21 cellular contexts compared by ENCODE assay signal in genomic region chr10:101044117-101044516, GRCh38. TPM values are rescaled to one million over a fixed set of nuclear protein-coding genes. Genes with fewer than 3 reads are reported as not detected.
DNase-seq lines count a peak whose midpoint lies in the region; ATAC-seq and TF ChIP-seq lines count a peak whose summit lies in the region.
"Had no signal": no experiment of that assay in that cellular context is flagged by ENCODE, and none has a peak within 500 bp of the region (broad histone marks: within the 10 kb centered on the region; RNA-seq: fewer than 3 reads in every experiment).

No MANE protein-coding gene starts in this region.

- TF ChIP-seq CTCF in DND-41 (IDR thresholded peaks at IDR 0.05; ENCODE audit: borderline replicate concordance, extremely low read depth, low read length, poor library complexity, severe bottlenecking), result no peak
- TF ChIP-seq CTCF in RWPE2 (IDR thresholded peaks at IDR 0.05; ENCODE audit: poor library complexity, severe bottlenecking), result no peak
- no peak for TF ChIP-seq CTCF in neural cell (IDR thresholded peaks at IDR 0.05; ENCODE audit: poor library complexity, severe bottlenecking)
- TF ChIP-seq CTCF in foreskin fibroblast (IDR thresholded peaks at IDR 0.05; ENCODE audit: low read depth, low read length), result no peak

- H3K9me3 ChIP-seq in DND-41 (ENCODE audit: insufficient read depth, low read length, severe bottlenecking), result no peaks in the 10 kb centered on the region
- H3K9me3 ChIP-seq in RWPE2 (ENCODE audit: severe bottlenecking), result no peaks in the 10 kb centered on the region
- no peaks in the 10 kb centered on the region for H3K9me3 ChIP-seq in neural cell (ENCODE audit: low read length)
- H3K9me3 ChIP-seq: Peyer's patch, testis had no signal

- DNase-seq in DND-41 (no peak), RWPE2 (ENCODE audit: low spot score) (no peak), foreskin fibroblast (no peak)
- DNase-seq: activated CD4-positive, alpha-beta T cell treated with anti-CD3 and anti-CD28 coated beads, Interleukin-2, amount 10 ng/mL, durations not matched to agents 24 days and 14 days; activated T-cell treated with anti-CD3 and anti-CD28 coated beads, Interleukin-2, amount 50 U/mL, for 72 hours; CD8-positive, alpha-beta memory T cell; cerebellar nuclear complex; effector CD4-positive, alpha-beta T cell; erythroblast; GF-D8; H9; hypothalamus; NCI-H1436; NCI-H2107; NCI-H446 treated with DMSO at 0.1 percent for 48 hours; Peyer's patch; stimulated activated CD4-positive, alpha-beta T cell treated with anti-CD3 and anti-CD28 coated beads, Interleukin-2, amount 100 ng/mL, for 48 hours; stimulated activated naive B cell treated with anti-CD40 and anti-IgM and Interleukin-4, amounts not matched to agents 10 μg/mL and 1 μg/mL and 100 μg/mL, for 72 hours had no signal

- H3K4me2 ChIP-seq in DND-41 (ENCODE audit: insufficient read depth, low read length), result peak overlapping the region; percentile 88; the same call in 1 of the 2 replicates
- no peak overlapping the region for H3K4me2 ChIP-seq in neural cell (ENCODE audit: low read length)

- H3K79me2 ChIP-seq in DND-41 (ENCODE audit: insufficient read depth, low read length), result peaks cover 11% of the 10 kb centered on the region
- no peaks in the 10 kb centered on the region for H3K79me2 ChIP-seq in neural cell (replicated peaks; ENCODE audit: insufficient read depth, low read length)

- H3K27me3 ChIP-seq in DND-41 (ENCODE audit: insufficient read depth, low read length, poor library complexity) (no peaks in the 10 kb centered on the region), RWPE2 (ENCODE audit: insufficient read depth, poor library complexity, severe bottlenecking) (peaks cover 7% of the 10 kb centered on the region), neural cell (ENCODE audit: insufficient read depth, low read depth, low read length) (peaks cover 38% of the 10 kb centered on the region)
- H3K27me3 ChIP-seq: Peyer's patch, testis had no signal

- no peaks in the 10 kb centered on the region for H3K9me2 ChIP-seq in neural cell (ENCODE audit: insufficient read depth, low read length)

- H3K4me1 ChIP-seq in DND-41 (ENCODE audit: insufficient read depth, low read length), result peaks cover 29% of the 10 kb centered on the region
- H3K4me1 ChIP-seq in RWPE2 (ENCODE audit: insufficient read depth, poor library complexity, severe bottlenecking), result peaks cover 9% of the 10 kb centered on the region

- no peak overlapping the region for H2AFZ ChIP-seq in DND-41 (ENCODE audit: low read depth, low read length)
- peak overlapping the region; percentile 86 for H2AFZ ChIP-seq in neural cell (ENCODE audit: low read depth, low read length)

- H3K4me3 ChIP-seq in DND-41 (ENCODE audit: low read depth in 1 of 2, low read length in 2 of 2) (no peak overlapping the region), RWPE2 (ENCODE audit: severe bottlenecking) (no peak overlapping the region), neural cell (ENCODE audit: low read length) (no peak overlapping the region), foreskin fibroblast (ENCODE audit: low read depth in 1 of 2, low read length in 2 of 2) (no peak overlapping the region)

- no peak overlapping the region; the same call in 1 of the 2 replicates for H3K9ac ChIP-seq in DND-41 (ENCODE audit: low read depth, low read length)
- no peak overlapping the region for H3K9ac ChIP-seq in neural cell (ENCODE audit: low read length)

- no peak overlapping the region for H3K27ac ChIP-seq in DND-41 (ENCODE audit: low read length)
- H3K27ac ChIP-seq in RWPE2 (ENCODE audit: poor library complexity, severe bottlenecking), result peak overlapping the region; percentile 79
- H3K27ac ChIP-seq in neural cell (ENCODE audit: low read length), result no peak overlapping the region

- no peak for ATAC-seq in DND-41 (ENCODE audit: insufficient read depth, low read depth)
- ATAC-seq in RWPE2 (ENCODE audit: low read depth), result no peak
- no peak for ATAC-seq in HG02759 (IDR thresholded peaks at IDR 0.05; ENCODE audit: unreplicated experiment)
- ATAC-seq: activated T-cell treated with anti-CD3 and anti-CD28 coated beads, Interleukin-2, amount 50 U/mL, for 72 hours; stimulated activated naive B cell treated with anti-CD40 and anti-IgM and Interleukin-4, amounts not matched to agents 10 μg/mL and 1 μg/mL and 100 μg/mL, for 72 hours had no signal

- TF ChIP-seq EP300 in neural cell (conservative IDR thresholded peaks at IDR 0.05; ENCODE audit: poor library complexity, severe bottlenecking), result no peak

- no peak for TF ChIP-seq RAD21 in neural cell (conservative IDR thresholded peaks at IDR 0.05)

- H3K36me3 ChIP-seq in DND-41 (ENCODE audit: insufficient read depth, low read length), result no peaks in the 10 kb centered on the region
- no peaks in the 10 kb centered on the region; the same call in 1 of the 2 replicates for H3K36me3 ChIP-seq in RWPE2 (ENCODE audit: low read depth)
- H3K36me3 ChIP-seq in neural cell (ENCODE audit: insufficient read depth, low read length), result no peaks in the 10 kb centered on the region

- H4K20me1 ChIP-seq in DND-41 (ENCODE audit: insufficient read depth, low read length), result peaks cover 6% of the 10 kb centered on the region; the same call in 1 of the 2 replicates
- H4K20me1 ChIP-seq in neural cell (ENCODE audit: insufficient read depth), result no peaks in the 10 kb centered on the region

- H3F3A ChIP-seq in neural cell (ENCODE audit: insufficient read depth, low read length, poor library complexity, severe bottlenecking), result peaks cover 4% of the 10 kb centered on the region

TF ChIP-seq in neural cell, 6 proteins besides CTCF, POLR2A, EP300 and RAD21:
- TF ChIP-seq SMC3 (conservative IDR thresholded peaks at IDR 0.05; ENCODE audit: poor library complexity) (no peak), REST (IDR thresholded peaks at IDR 0.05; ENCODE audit: borderline replicate concordance) (no peak), EZH2 (IDR thresholded peaks at IDR 0.05; ENCODE audit: borderline replicate concordance, insufficient read depth, low read length, poor library complexity, severe bottlenecking) (no peak), TAF1 (IDR thresholded peaks at IDR 0.05; ENCODE audit: low read depth) (no peak), POLR2AphosphoS5 (IDR thresholded peaks at IDR 0.05) (no peak), MXI1 (conservative IDR thresholded peaks at IDR 0.05; ENCODE audit: poor library complexity, severe bottlenecking) (no peak)

RNA-seq across cellular contexts. Expression of gene SFXN3, which starts 13.1 kb away (rescaled TPM):
- polyA plus RNA-seq in neural cell, result 52.1 and 56.5 TPM in 2 replicates
- polyA minus RNA-seq in neural cell, result 29.7 and 32.3 TPM in 2 replicates

RNA-seq across cellular contexts. Expression of gene PDZD7, which starts 13.2 kb away (rescaled TPM):
- 1.5 and 2.6 TPM in 2 replicates for polyA plus RNA-seq in neural cell
- polyA minus RNA-seq in neural cell, result 2.2 and 2.8 TPM in 2 replicates

RNA-seq across cellular contexts. Expression of gene KAZALD1, which starts 17.7 kb away (rescaled TPM):
- 1.2 and 1.6 TPM in 2 replicates for polyA plus RNA-seq in neural cell
- polyA minus RNA-seq in neural cell, result 1.5 and 1.6 TPM in 2 replicates
- polyA plus RNA-seq: CD8-positive, alpha-beta memory T cell had no signal

RNA-seq across cellular contexts. Expression of gene LZTS2, which starts 44.5 kb away (rescaled TPM):
- polyA plus RNA-seq in neural cell, result 40.1 and 58.4 TPM in 2 replicates
- 27.4 and 31.2 TPM in 2 replicates for polyA minus RNA-seq in neural cell

RNA-seq across cellular contexts. Expression of gene TWNK, which starts 56.8 kb away (rescaled TPM):
- 4.2 and 4.8 TPM in 2 replicates for polyA plus RNA-seq in neural cell
- 5.6 TPM in 2 replicates for polyA minus RNA-seq in neural cell
